Comparison of ENCODE assay signal across 28 cellular contexts in the genomic region with DNA sequence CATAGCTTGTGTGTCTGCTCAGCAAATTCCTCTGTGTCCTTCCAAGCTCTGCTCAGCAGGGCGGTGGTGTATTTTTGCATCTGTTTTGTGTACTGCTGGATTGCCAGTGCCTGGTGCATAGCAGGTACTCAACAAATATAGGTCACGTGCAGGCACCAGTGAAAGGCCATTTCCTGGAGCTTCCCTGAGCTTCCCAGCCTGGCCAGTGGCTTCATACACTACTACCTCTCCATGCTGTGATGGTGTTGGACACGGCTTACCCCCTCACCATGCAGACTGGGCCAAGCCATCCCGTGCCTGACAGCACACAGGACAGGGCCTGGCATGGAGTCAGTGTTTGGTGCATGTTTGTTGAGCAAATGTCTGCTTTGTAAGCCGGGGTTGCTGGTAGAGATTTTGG. TPM values are rescaled to one million over a fixed set of nuclear protein-coding genes. Genes with fewer than 3 reads are reported as not detected.
"Had no signal": no experiment of that assay in that cellular context is flagged by ENCODE, and none has a peak within 500 bp of the region (broad histone marks: within the 10 kb centered on the region; RNA-seq: fewer than 3 reads in every experiment).

No MANE protein-coding gene starts in this region.

- H3K9me3 ChIP-seq: neutrophil, thyroid gland, upper lobe of left lung had no signal

- H3K4me1 ChIP-seq: esophagus muscularis mucosa, foreskin keratinocyte, thyroid gland, upper lobe of left lung had no signal

- H3K27ac ChIP-seq: brain microvascular endothelial cell, esophagus muscularis mucosa, foreskin keratinocyte, neutrophil, skin epidermis, thyroid gland, upper lobe of left lung, WERI-Rb-1 had no signal

- ATAC-seq: foreskin keratinocyte; sciatic nerve; stimulated activated effector memory CD8-positive, alpha-beta T cell treated with anti-CD3 and anti-CD28 coated beads, Interleukin-12 subunit alpha, Interleukin-12 subunit beta, amount 100 ng/mL, for 72 hours; T-helper 17 cell had no signal

- H3K36me3 ChIP-seq: brain microvascular endothelial cell, esophagus muscularis mucosa, neutrophil, thyroid gland, upper lobe of left lung, WERI-Rb-1 had no signal

- H3K27me3 ChIP-seq: brain microvascular endothelial cell, thyroid gland, upper lobe of left lung had no signal

- H3K4me3 ChIP-seq: esophagus muscularis mucosa, skin epidermis, thyroid gland, upper lobe of left lung had no signal

- DNase-seq: activated CD4-positive, alpha-beta memory T cell treated with anti-CD3 and anti-CD28 coated beads for 36 hours; activated CD4-positive, alpha-beta T cell treated with anti-CD3 and anti-CD28 coated beads, Interleukin-2, amount 10 ng/mL, durations not matched to agents 24 days and 14 days; activated CD4-positive, CD25-positive, alpha-beta regulatory T cell treated with anti-CD3 and anti-CD28 coated beads, Interleukin-2, amount 50 U/mL, for 72 hours; activated CD8-positive, alpha-beta memory T cell treated with anti-CD3 and anti-CD28 coated beads, Interleukin-2, amount 50 U/mL, for 4 hours; activated gamma-delta T cell; activated naive CD4-positive, alpha-beta T cell treated with anti-CD3 and anti-CD28 coated beads, Interleukin-2, amount 10 ng/mL, durations not matched to agents 7 days and 5 days; activated naive CD8-positive, alpha-beta T cell treated with anti-CD3 and anti-CD28 coated beads, Interleukin-2, amount 10 ng/mL, durations not matched to agents 7 days and 5 days; activated T-cell treated with anti-CD3 and anti-CD28 coated beads, Interleukin-2, amount 50 U/mL, for 1 hour; brain microvascular endothelial cell; dermis blood vessel endothelial cell; effector CD4-positive, alpha-beta T cell; foreskin keratinocyte; mammary epithelial cell; stimulated activated CD4-positive, alpha-beta T cell treated with anti-CD3 and anti-CD28 coated beads, Interleukin-12 subunit alpha, Interleukin-12 subunit beta, amount 100 ng/mL, for 4 hours; stimulated activated CD4-positive, alpha-beta T cell treated with anti-CD3 and anti-CD28 coated beads, Interleukin-4, amount 100 ng/mL, for 24 hours; T-helper 17 cell; T1000; thyroid gland; upper lobe of left lung; WERI-Rb-1 had no signal

RNA-seq across cellular contexts. Expression of gene PHACTR3, which starts 7.7 kb away (rescaled TPM):
- total RNA-seq: activated CD4-positive, alpha-beta memory T cell treated with anti-CD3 and anti-CD28 coated beads for 36 hours; activated CD4-positive, alpha-beta T cell treated with anti-CD3 and anti-CD28 coated beads, Interleukin-2, amount 10 ng/mL, durations not matched to agents 24 days and 14 days; activated CD8-positive, alpha-beta memory T cell treated with anti-CD3 and anti-CD28 coated beads for 36 hours; activated naive CD8-positive, alpha-beta T cell treated with anti-CD3 and anti-CD28 coated beads, Interleukin-2, amount 10 ng/mL, durations not matched to agents 7 days and 5 days; glomerular endothelial cell; osteocyte; sciatic nerve had no signal
